Comparison of ENCODE assay signal across 8 cellular contexts in genomic region chr17:63855185-63855584, GRCh38. TPM values are rescaled to one million over a fixed set of nuclear protein-coding genes. Genes with fewer than 3 reads are reported as not detected.
"Had no signal": no experiment of that assay in that cellular context is flagged by ENCODE, and none has a peak within 500 bp of the region (broad histone marks: within the 10 kb centered on the region; RNA-seq: fewer than 3 reads in every experiment).

No MANE protein-coding gene starts in this region.

- FAIRE-seq: H1, H54, HTR-8/SVneo had no signal

- H3K9me3 Mint-ChIP-seq: GM23338, H9, IgD-negative memory B cell had no signal

- H3K4me3 Mint-ChIP-seq: GM23338, H9, IgD-negative memory B cell had no signal

- H3K4me1 Mint-ChIP-seq: GM23338, H9, IgD-negative memory B cell had no signal

- H3K27me3 Mint-ChIP-seq: IgD-negative memory B cell had no signal

- ATAC-seq: GM23338 had no signal

- H3K27ac Mint-ChIP-seq: GM23338, H9, IgD-negative memory B cell had no signal

- H3K36me3 Mint-ChIP-seq: IgD-negative memory B cell had no signal

- H2AFZ ChIP-seq: GM23338 had no signal

- H3K4me3 ChIP-seq: GM23338 had no signal

- DNase-seq: H9, HCEC 1CT had no signal

- H3K4me2 ChIP-seq: GM23338 had no signal

RNA-seq across cellular contexts. Expression of gene CSH2, which starts 18.3 kb away (rescaled TPM):
- total RNA-seq: GM23338, H9, HT-29 had no signal
- polyA plus RNA-seq: H1, IgD-negative memory B cell had no signal

RNA-seq across cellular contexts. Expression of gene GH2, which starts 26.6 kb away (rescaled TPM):
- total RNA-seq: HT-29 had no signal
- polyA plus RNA-seq: IgD-negative memory B cell had no signal
